In the genomic region with DNA sequence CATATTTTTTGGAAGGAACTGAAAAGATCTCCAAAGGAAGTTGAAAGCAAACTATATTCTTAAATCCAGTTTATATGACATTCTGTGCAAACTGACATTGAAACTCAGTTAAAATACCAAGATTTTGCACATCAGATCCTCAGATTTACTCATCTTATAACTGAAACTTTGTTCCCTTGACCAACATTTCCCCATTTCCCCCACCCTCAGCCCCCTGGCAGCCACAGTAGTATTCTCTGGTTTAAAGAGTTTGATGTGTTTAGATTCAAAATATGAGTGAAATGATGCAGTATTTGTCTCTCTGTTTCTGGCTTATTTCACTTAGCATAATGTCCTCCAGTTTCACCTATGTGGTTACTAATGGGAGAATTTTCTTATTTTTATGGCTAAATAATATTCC, we compare ENCODE assay signal across 24 cellular contexts.
DNase-seq lines count a peak whose midpoint lies in the region; ATAC-seq and TF ChIP-seq lines count a peak whose summit lies in the region.
"Had no signal": no experiment of that assay in that cellular context is flagged by ENCODE, and none has a peak within 500 bp of the region (broad histone marks: within the 10 kb centered on the region; RNA-seq: fewer than 3 reads in every experiment).

No MANE protein-coding gene starts in this region.

- peak; percentile 70 for ATAC-seq in GM18868 (IDR thresholded peaks at IDR 0.05; ENCODE audit: unreplicated experiment)
- ATAC-seq in HG02798 (IDR thresholded peaks at IDR 0.05; ENCODE audit: poor library complexity, unreplicated experiment), result peak; percentile 34
- ATAC-seq in activated CD8-positive, alpha-beta T cell treated with anti-CD3 and anti-CD28 coated beads for 36 hours, result peak; percentile 58
- ATAC-seq in HG03439 (IDR thresholded peaks at IDR 0.05; ENCODE audit: unreplicated experiment), result no peak
- ATAC-seq in upper lobe of left lung (ENCODE audit: low FRiP score in 2 of 2), result no peak
- ATAC-seq: activated CD4-positive, CD25-positive, alpha-beta regulatory T cell treated with anti-CD3 and anti-CD28 coated beads, Interleukin-2, amount 50 U/mL, for 24 hours; left lobe of liver had no signal

- POLR2A ChIA-PET in activated CD8-positive, alpha-beta T cell treated with anti-CD3 and anti-CD28 coated beads for 36 hours (lab: Charles Lee), result no interaction called here

- no peak overlapping the region for H3K27ac ChIP-seq in upper lobe of left lung
- H3K27ac ChIP-seq: sigmoid colon, transverse colon had no signal

- no peak overlapping the region for H3K27ac Mint-ChIP-seq in activated CD8-positive, alpha-beta T cell treated with anti-CD3 and anti-CD28 coated beads for 36 hours
- H3K27ac Mint-ChIP-seq: CD4-positive, alpha-beta T cell; mesothelial cell of epicardium; nephron had no signal

- H3K9me3 ChIP-seq in upper lobe of left lung, result no peaks in the 10 kb centered on the region
- H3K9me3 ChIP-seq: sigmoid colon, transverse colon had no signal

- peaks cover 2% of the 10 kb centered on the region for H3K9me3 Mint-ChIP-seq in activated CD8-positive, alpha-beta T cell treated with anti-CD3 and anti-CD28 coated beads for 36 hours
- H3K9me3 Mint-ChIP-seq: CD4-positive, alpha-beta T cell; mesothelial cell of epicardium; nephron had no signal

- no peak overlapping the region for H3K4me3 Mint-ChIP-seq in activated CD8-positive, alpha-beta T cell treated with anti-CD3 and anti-CD28 coated beads for 36 hours
- H3K4me3 Mint-ChIP-seq: CD4-positive, alpha-beta T cell; mesothelial cell of epicardium; nephron had no signal

- peaks cover 0 to 2% (median 0%) of the 10 kb centered on the region in 4 donors for H3K4me1 ChIP-seq in upper lobe of left lung
- H3K4me1 ChIP-seq: sigmoid colon, transverse colon had no signal

- no peak overlapping the region for H3K4me3 ChIP-seq in GM12865 (ENCODE audit: low read depth, low read length)
- H3K4me3 ChIP-seq in upper lobe of left lung, result no peak overlapping the region
- H3K4me3 ChIP-seq: sigmoid colon, transverse colon had no signal

- CTCF ChIA-PET in activated CD8-positive, alpha-beta T cell treated with anti-CD3 and anti-CD28 coated beads for 36 hours (lab: Charles Lee), result no interaction called here

- TF ChIP-seq CTCF in GM12865 (IDR thresholded peaks at IDR 0.05; ENCODE audit: insufficient read depth, low read depth, low read length, missing control alignments) (no peak), upper lobe of left lung (IDR thresholded peaks at IDR 0.05) (no peak)
- no peak for TF ChIP-seq CTCF in activated CD8-positive, alpha-beta T cell treated with anti-CD3 and anti-CD28 coated beads for 36 hours (IDR thresholded peaks at IDR 0.05)

- H3K27me3 ChIP-seq in upper lobe of left lung, result no peaks in the 10 kb centered on the region
- H3K27me3 ChIP-seq: sigmoid colon, transverse colon had no signal

- H3K4me1 Mint-ChIP-seq in activated CD8-positive, alpha-beta T cell treated with anti-CD3 and anti-CD28 coated beads for 36 hours (ENCODE audit: low read depth), result peaks cover 20% of the 10 kb centered on the region
- H3K4me1 Mint-ChIP-seq: mesothelial cell of epicardium, nephron had no signal

- DNase-seq in GM12865 (ENCODE audit: low read depth) (peak; percentile 49), pons (ENCODE audit: low spot score) (no peak), NCI-H1105 treated with DMSO at 0.1 percent for 48 hours (lab: John Stamatoyannopoulos, UW) (no peak), upper lobe of left lung (no peak)
- peak; percentile 54 for DNase-seq in activated CD8-positive, alpha-beta T cell treated with anti-CD3 and anti-CD28 coated beads for 36 hours
- DNase-seq: activated CD8-positive, alpha-beta memory T cell treated with anti-CD3 and anti-CD28 coated beads, Interleukin-2, amount 50 U/mL, for 4 hours; activated naive CD4-positive, alpha-beta T cell; amygdala; CD4-positive, alpha-beta T cell; DMS 273 treated with DMSO at 0.1 percent for 48 hours; head of caudate nucleus; MM.1S; NCI-H2171 treated with DMSO at 0.1 percent for 48 hours; NCI-H748 treated with DMSO at 0.1 percent for 48 hours; sigmoid colon; stimulated activated naive CD4-positive, alpha-beta T cell; transverse colon had no signal

- H3K36me3 Mint-ChIP-seq in activated CD8-positive, alpha-beta T cell treated with anti-CD3 and anti-CD28 coated beads for 36 hours (ENCODE audit: low read depth), result no peaks in the 10 kb centered on the region
- H3K36me3 Mint-ChIP-seq: mesothelial cell of epicardium had no signal

- no peaks in the 10 kb centered on the region for H3K36me3 ChIP-seq in upper lobe of left lung
- H3K36me3 ChIP-seq: sigmoid colon, transverse colon had no signal

- intact Hi-C loops in activated CD8-positive, alpha-beta T cell treated with anti-CD3 and anti-CD28 coated beads for 36 hours (cut with micrococcal nuclease), result no loop called here

- no peak for TF ChIP-seq EP300 in upper lobe of left lung (IDR thresholded peaks at IDR 0.05)

- no peaks in the 10 kb centered on the region for H3K27me3 Mint-ChIP-seq in activated CD8-positive, alpha-beta T cell treated with anti-CD3 and anti-CD28 coated beads for 36 hours
- H3K27me3 Mint-ChIP-seq: CD4-positive, alpha-beta T cell had no signal

- no peak for TF ChIP-seq POLR2A in upper lobe of left lung (IDR thresholded peaks at IDR 0.05)

Comparison
In these comparisons a context has a peak if more than half of its experiments do, and no peak if none do; other contexts are left out.
1. DNase-seq: peak in GM12865 (single experiment) and activated CD8-positive, alpha-beta T cell treated with anti-CD3 and anti-CD28 coated beads for 36 hours (single experiment); none in pons (single experiment), NCI-H1105 treated with DMSO at 0.1 percent for 48 hours (single experiment) and upper lobe of left lung (0 of 2).
2. ATAC-seq: peak in GM18868 (single experiment), HG02798 (single experiment) and activated CD8-positive, alpha-beta T cell treated with anti-CD3 and anti-CD28 coated beads for 36 hours (single experiment); none in HG03439 (single experiment) and upper lobe of left lung (0 of 2).